In the genomic region with DNA sequence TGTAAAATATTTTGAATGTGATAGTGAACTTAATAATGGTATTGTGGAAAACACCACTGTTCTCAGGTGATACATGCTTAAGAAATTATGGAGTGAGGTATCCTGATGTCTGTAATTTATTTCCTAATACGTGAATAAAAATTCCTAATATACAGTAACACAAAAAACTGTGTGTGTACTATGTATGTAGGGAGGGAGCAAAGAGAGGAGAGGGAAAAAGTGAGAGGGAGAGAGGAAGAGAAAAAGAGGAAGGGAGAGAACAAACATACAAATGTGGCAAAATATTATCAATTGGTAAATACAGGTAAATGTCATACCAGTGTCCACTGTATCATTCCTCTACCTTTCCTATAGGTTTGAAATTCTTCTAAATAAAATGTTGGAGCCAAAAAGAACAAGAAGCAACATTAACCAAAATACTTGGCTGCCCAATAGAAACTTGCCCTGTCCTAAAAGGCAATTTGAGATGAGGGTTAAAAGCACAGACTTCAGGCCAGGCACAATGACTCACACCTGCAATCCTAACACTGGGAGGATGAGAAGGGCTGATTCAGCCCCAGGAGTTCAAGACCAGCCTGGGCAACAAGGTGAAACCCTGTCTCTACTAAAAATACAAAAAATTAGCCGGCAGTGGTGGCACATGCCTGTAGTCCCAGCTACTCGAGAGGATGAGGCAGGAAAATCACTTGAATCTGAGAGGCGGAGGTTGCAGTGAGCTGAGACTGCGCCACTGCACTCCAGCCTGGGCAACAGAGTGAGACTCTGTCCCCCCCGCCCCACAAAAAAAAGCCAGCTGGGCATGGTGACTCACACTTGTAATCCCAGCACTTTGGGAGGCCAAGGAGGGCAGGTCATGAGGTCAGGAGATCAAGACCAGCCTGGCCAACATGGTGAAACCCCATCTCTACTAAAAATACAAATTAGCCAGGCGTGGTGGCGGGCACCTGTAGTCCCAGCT, we compare ENCODE assay signal across 14 cellular contexts. TPM values are rescaled to one million over a fixed set of nuclear protein-coding genes. Genes with fewer than 3 reads are reported as not detected.
DNase-seq lines count a peak whose midpoint lies in the region; ATAC-seq, FAIRE-seq and TF ChIP-seq lines count a peak whose summit lies in the region.
"Had no signal": no experiment of that assay in that cellular context is flagged by ENCODE, and none has a peak within 500 bp of the region (broad histone marks: within the 10 kb centered on the region; RNA-seq: fewer than 3 reads in every experiment).

No MANE protein-coding gene starts in this region.

- DNase-seq in A172 (ENCODE audit: low spot score) (peak; percentile 18), H54 (ENCODE audit: insufficient read length, low spot score) (peak; percentile 38), foreskin fibroblast (peak; percentile 33 to 60)
- DNase-seq: activated CD8-positive, alpha-beta memory T cell treated with anti-CD3 and anti-CD28 coated beads for 24 hours; DMS79; pancreas; SIG-M5 had no signal

- peak; percentile 89 for FAIRE-seq in H54 (lab: Jason Lieb, UNC)
- FAIRE-seq: pancreas had no signal

- no peak for TF ChIP-seq CTCF in foreskin fibroblast (IDR thresholded peaks at IDR 0.05; ENCODE audit: low read depth, low read length)

- no peak overlapping the region for H3K4me3 ChIP-seq in foreskin fibroblast (ENCODE audit: low read depth in 1 of 2, low read length in 2 of 2)
- H3K4me3 ChIP-seq: lung, pancreas, thyroid gland had no signal

- TF ChIP-seq POLR2A in H54 (IDR thresholded peaks at IDR 0.05; ENCODE audit: low read depth, low read length) = no peak

- peak; percentile 61 for ATAC-seq in SK-N-SH treated with all-trans-retinoic acid at 6 μM for 48 hours
- no peak for ATAC-seq in GM18511 (IDR thresholded peaks at IDR 0.05; ENCODE audit: unreplicated experiment)
- ATAC-seq in HG02759 (IDR thresholded peaks at IDR 0.05; ENCODE audit: unreplicated experiment) = no peak
- ATAC-seq in HG03196 (IDR thresholded peaks at IDR 0.05; ENCODE audit: unreplicated experiment) = no peak
- ATAC-seq in GM18517 (IDR thresholded peaks at IDR 0.05; ENCODE audit: unreplicated experiment) = no peak
- ATAC-seq: pancreas had no signal

TF ChIP-seq in SK-N-SH treated with all-trans-retinoic acid at 6 μM for 48 hours, 23 proteins besides CTCF, POLR2A, EP300 and RAD21:
- TF ChIP-seq, protein P1, sequence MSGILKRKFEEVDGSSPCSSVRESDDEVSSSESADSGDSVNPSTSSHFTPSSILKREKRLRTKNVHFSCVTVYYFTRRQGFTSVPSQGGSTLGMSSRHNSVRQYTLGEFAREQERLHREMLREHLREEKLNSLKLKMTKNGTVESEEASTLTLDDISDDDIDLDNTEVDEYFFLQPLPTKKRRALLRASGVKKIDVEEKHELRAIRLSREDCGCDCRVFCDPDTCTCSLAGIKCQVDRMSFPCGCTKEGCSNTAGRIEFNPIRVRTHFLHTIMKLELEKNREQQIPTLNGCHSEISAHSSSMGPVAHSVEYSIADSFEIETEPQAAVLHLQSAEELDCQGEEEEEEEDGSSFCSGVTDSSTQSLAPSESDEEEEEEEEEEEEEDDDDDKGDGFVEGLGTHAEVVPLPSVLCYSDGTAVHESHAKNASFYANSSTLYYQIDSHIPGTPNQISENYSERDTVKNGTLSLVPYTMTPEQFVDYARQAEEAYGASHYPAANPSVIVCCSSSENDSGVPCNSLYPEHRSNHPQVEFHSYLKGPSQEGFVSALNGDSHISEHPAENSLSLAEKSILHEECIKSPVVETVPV (CRISPR knock-in tag; IDR thresholded peaks at IDR 0.05) = no peak
- TF ChIP-seq ZNF70 (CRISPR knock-in tag; IDR thresholded peaks at IDR 0.05) (no peak), ZC3H10 (CRISPR knock-in tag; IDR thresholded peaks at IDR 0.05) (no peak), TOX (CRISPR knock-in tag; IDR thresholded peaks at IDR 0.05; ENCODE audit: borderline replicate concordance) (no peak)
- TF ChIP-seq, protein P2, sequence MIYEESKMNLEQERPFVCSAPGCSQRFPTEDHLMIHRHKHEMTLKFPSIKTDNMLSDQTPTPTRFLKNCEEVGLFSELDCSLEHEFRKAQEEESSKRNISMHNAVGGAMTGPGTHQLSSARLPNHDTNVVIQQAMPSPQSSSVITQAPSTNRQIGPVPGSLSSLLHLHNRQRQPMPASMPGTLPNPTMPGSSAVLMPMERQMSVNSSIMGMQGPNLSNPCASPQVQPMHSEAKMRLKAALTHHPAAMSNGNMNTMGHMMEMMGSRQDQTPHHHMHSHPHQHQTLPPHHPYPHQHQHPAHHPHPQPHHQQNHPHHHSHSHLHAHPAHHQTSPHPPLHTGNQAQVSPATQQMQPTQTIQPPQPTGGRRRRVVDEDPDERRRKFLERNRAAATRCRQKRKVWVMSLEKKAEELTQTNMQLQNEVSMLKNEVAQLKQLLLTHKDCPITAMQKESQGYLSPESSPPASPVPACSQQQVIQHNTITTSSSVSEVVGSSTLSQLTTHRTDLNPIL (CRISPR knock-in tag; IDR thresholded peaks at IDR 0.05; ENCODE audit: low read depth) = no peak
TF ChIP-seq in SK-N-SH treated with all-trans-retinoic acid at 6 μM for 48 hours: peak in this region for 0.

RNA-seq across cellular contexts. Expression of a gene that starts 14.5 kb away (rescaled TPM):
- 9.4 and 16.3 TPM in 2 replicates for total RNA-seq in A172 (2014; rRNA removed; shearing (Covaris generic))

RNA-seq across cellular contexts. Expression of a gene that starts 18.3 kb away (rescaled TPM):
- not detected in 2 replicates for total RNA-seq in A172 (2014; rRNA removed; shearing (Covaris generic))
- total RNA-seq: lung had no signal

RNA-seq across cellular contexts. Expression of a gene that starts 38.8 kb away (rescaled TPM):
- total RNA-seq in A172 (2014; rRNA removed; shearing (Covaris generic)) = 0.14 and 0.17 TPM in 2 replicates
- total RNA-seq: thyroid gland had no signal

RNA-seq across cellular contexts. Expression of a gene that starts 43.3 kb away (rescaled TPM):
- 0.19 and 4.1 TPM in 2 replicates for total RNA-seq in A172 (2014; rRNA removed; shearing (Covaris generic))
